Comparison of ENCODE assay signal across 8 cellular contexts in the genomic region with DNA sequence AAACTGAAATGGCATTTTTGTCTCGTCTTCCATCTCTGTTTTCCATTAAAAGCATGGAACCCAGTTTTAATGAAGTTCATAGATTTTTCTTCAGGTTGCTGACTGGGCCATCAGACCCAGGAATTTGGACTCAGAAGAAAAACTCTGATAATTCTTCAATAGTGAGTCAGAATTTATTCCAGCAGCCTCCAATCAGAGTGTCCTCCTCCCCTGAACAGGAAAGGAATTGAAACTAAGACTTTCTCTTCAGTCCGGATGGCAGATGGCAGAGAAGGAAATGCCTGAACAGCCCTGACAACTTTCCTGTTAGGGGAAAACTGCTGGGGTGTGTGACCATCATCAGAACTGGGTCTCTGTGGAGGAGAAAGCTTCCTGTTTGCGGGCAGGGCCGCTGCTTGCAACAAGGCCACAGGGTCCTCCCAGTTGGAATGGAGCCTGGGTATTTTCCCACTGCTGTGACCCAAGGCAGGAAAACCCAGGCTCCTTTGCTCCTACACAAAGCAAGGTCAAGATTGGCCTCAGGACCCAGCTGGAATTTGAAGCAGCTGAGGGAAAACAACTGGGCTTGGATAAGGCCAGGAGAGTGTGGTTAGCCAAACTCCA. TPM values are rescaled to one million over a fixed set of nuclear protein-coding genes. Genes with fewer than 3 reads are reported as not detected.
DNase-seq lines count a peak whose midpoint lies in the region; ATAC-seq, FAIRE-seq and TF ChIP-seq lines count a peak whose summit lies in the region.

No MANE protein-coding gene starts in this region.

- no peaks in the 10 kb centered on the region for H3K36me3 Mint-ChIP-seq in T-helper 2 cell treated with Interferon-gamma antibody and Interleukin-4, amounts not matched to agents 5 μg/mL and 100 μg/mL, for 36 hours (ENCODE audit: low read depth)

- H3K36me3 ChIP-seq in K562 (ENCODE audit: control insufficient read depth, insufficient read depth, low read length) (no peaks in the 10 kb centered on the region), testis (ENCODE audit: low read depth, missing control alignments) (no peaks in the 10 kb centered on the region)

- peaks cover 11% of the 10 kb centered on the region for H3K27me3 Mint-ChIP-seq in T-helper 2 cell treated with Interferon-gamma antibody and Interleukin-4, amounts not matched to agents 5 μg/mL and 100 μg/mL, for 36 hours (ENCODE audit: low read depth)

- TF ChIP-seq POLR2A in K562 (conservative IDR thresholded peaks at IDR 0.05) (no peak), testis (IDR thresholded peaks at IDR 0.05) (no peak)

- H3K27ac ChIP-seq in K562 (ENCODE audit: extremely low read depth, low read depth, low read length) (no peak overlapping the region), testis (peak overlapping the region; percentile 26 to 53)

- peaks cover 17% of the 10 kb centered on the region for H3K4me1 Mint-ChIP-seq in T-helper 2 cell treated with Interferon-gamma antibody and Interleukin-4, amounts not matched to agents 5 μg/mL and 100 μg/mL, for 36 hours (ENCODE audit: low read depth)

- no peaks in the 10 kb centered on the region for H3K9me3 Mint-ChIP-seq in T-helper 2 cell treated with Interferon-gamma antibody and Interleukin-4, amounts not matched to agents 5 μg/mL and 100 μg/mL, for 36 hours

- H3K4me3 ChIP-seq in K562 (no peak overlapping the region), testis (no peak overlapping the region)

- no peaks in the 10 kb centered on the region for H3K27me3 ChIP-seq in K562 (ENCODE audit: control insufficient read depth in 2 of 2, insufficient read depth in 2 of 2, low read length in 2 of 2)
- no peaks in the 10 kb centered on the region for H3K27me3 ChIP-seq in testis

- in situ Hi-C loops in K562 (cut with MboI), result no loop called here

- ATAC-seq in HG03571 (IDR thresholded peaks at IDR 0.05; ENCODE audit: unreplicated experiment), result peak; percentile 43
- no peak for ATAC-seq in K562
- no peak for ATAC-seq in stimulated activated naive CD8-positive, alpha-beta T cell treated with anti-CD3 and anti-CD28 coated beads, Interleukin-15, Interleukin-2, amounts not matched to agents 100 U/mL and 50 U/mL, for 24 hours
- ATAC-seq in HG03432 (IDR thresholded peaks at IDR 0.05; ENCODE audit: unreplicated experiment), result no peak

- no TSS peak for BruUV-seq in K562 (replicated peaks; lab: Mats Ljungman, UMichigan)

- no peak overlapping the region for H3K9ac ChIP-seq in K562 (ENCODE audit: insufficient read depth in 1 of 2, low read depth in 2 of 2, low read length in 2 of 2)

- no peaks in the 10 kb centered on the region for H3K79me2 ChIP-seq in K562 (ENCODE audit: control insufficient read depth, insufficient read depth, low read length)

- no peaks in the 10 kb centered on the region for H3K9me1 ChIP-seq in K562 (ENCODE audit: control insufficient read depth, insufficient read depth, low read length)

- TF ChIP-seq RAD21 in K562 (CRISPR knock-in tag; conservative IDR thresholded peaks at IDR 0.05 in 1 of 2, IDR thresholded peaks at IDR 0.05 in 1 of 2), result no peak

- TF ChIP-seq CTCF in K562 (IDR thresholded peaks at IDR 0.05 in 2 of 3, conservative IDR thresholded peaks at IDR 0.05 in 1 of 3; ENCODE audit: insufficient read depth in 2 of 3, low read depth in 1 of 3, low read length in 3 of 3) (no peak), testis (IDR thresholded peaks at IDR 0.05) (no peak)

- intact Hi-C loops in K562 (cut with micrococcal nuclease), result no loop called here
- intact Hi-C loops in testis (cut with DNase I; ENCODE audit: low total_unique reads), result no loop called here

- no peak for TF ChIP-seq EP300 in K562 (IDR thresholded peaks at IDR 0.05; ENCODE audit: low read length)

- DNase-seq in K562 (ENCODE audit: extremely low read depth in 1 of 4, low spot score in 3 of 4), result no peak
- DNase-seq in left kidney (ENCODE audit: low read depth, low spot score), result peak; percentile 64
- DNase-seq in testis, result peak; percentile 80
- DNase-seq in RKO (ENCODE audit: low spot score), result no peak
- no peak for DNase-seq in stimulated activated naive CD8-positive, alpha-beta T cell treated with anti-CD3 and anti-CD28 coated beads, Interleukin-15, Interleukin-2, amounts not matched to agents 100 U/mL and 50 U/mL, for 24 hours
- DNase-seq in T-helper 2 cell treated with Interferon-gamma antibody and Interleukin-4, amounts not matched to agents 5 μg/mL and 100 μg/mL, for 36 hours (ENCODE audit: low spot score), result no peak

- H3K4me1 ChIP-seq in K562 (replicated peaks in 1 of 2; ENCODE audit: control insufficient read depth in 2 of 2, insufficient read depth in 2 of 2, low read length in 2 of 2), result peaks cover 19 to 29% of the 10 kb centered on the region in 2 experiments; a peak in 4 of 5 replicates
- peaks cover 34% of the 10 kb centered on the region for H3K4me1 ChIP-seq in testis

- no peak overlapping the region for H3K4me2 ChIP-seq in K562 (ENCODE audit: insufficient read depth, low read length)

- H3K9me3 ChIP-seq in K562 (replicated peaks; ENCODE audit: control insufficient read depth, insufficient read depth, low read depth, low read length), result no peaks in the 10 kb centered on the region
- H3K9me3 ChIP-seq in testis, result no peaks in the 10 kb centered on the region

- CTCF ChIA-PET in K562 (lab: Yijun Ruan, JAX; ENCODE audit: low intra/inter-chr PET ratio), result no interaction called here

- no peak overlapping the region for H3K4me3 Mint-ChIP-seq in T-helper 2 cell treated with Interferon-gamma antibody and Interleukin-4, amounts not matched to agents 5 μg/mL and 100 μg/mL, for 36 hours

- H3K27ac Mint-ChIP-seq in T-helper 2 cell treated with Interferon-gamma antibody and Interleukin-4, amounts not matched to agents 5 μg/mL and 100 μg/mL, for 36 hours, result no peak overlapping the region

- POLR2A ChIA-PET in K562 (lab: Yijun Ruan, JAX), result no interaction called here

- H4K20me1 ChIP-seq in K562 (replicated peaks; ENCODE audit: control insufficient read depth, insufficient read depth, low read length), result no peaks in the 10 kb centered on the region

- FAIRE-seq in K562 (lab: Jason Lieb, UNC), result no peak

- H2AFZ ChIP-seq in K562 (ENCODE audit: low read depth, low read length), result peak overlapping the region; percentile 73

- WGBS in K562 (ENCODE audit: insufficient coverage, low coverage, missing lambda C conversion rate), result 28% methylated on average over 4 of the region's 4 CpGs
- WGBS in testis, 2 donors, result 36 to 53% methylated on average over 4 of the region's 4 CpGs

TF ChIP-seq in K562, 482 proteins besides CTCF, POLR2A, EP300 and RAD21:
- no peak for TF ChIP-seq FOXJ2 (tag; IDR thresholded peaks at IDR 0.05)
TF ChIP-seq in K562: peak in this region for 0.

RNA-seq across cellular contexts. Expression of gene CD34, which starts 20.7 kb away (rescaled TPM):
- not detected in 2 replicates for total RNA-seq in K562 (2011; cell fraction: chromatin; rRNA removed; ENCODE audit: low replicate concordance)
- total RNA-seq in K562 (2011; cell fraction: nucleolus; rRNA removed), result not detected in 2 replicates
- total RNA-seq in K562 (2011; cell fraction: nucleoplasm; rRNA removed), result not detected in 2 replicates
- total RNA-seq in K562 (2014; rRNA removed) (not detected in 2 replicates), K562 (2014; rRNA removed; fragmentation: Illumina TruSeq; extraction: Trizol) (not detected in 2 replicates), K562 (2015; rRNA removed; fragmentation: Illumina TruSeq; extraction: Trizol) (not detected in 2 replicates), K562 (2021) (0.13 TPM in 1 of 2 replicates, not detected in the other), testis (10 to 100 TPM; 28.3 to 32.5 TPM)
- polyA plus RNA-seq in K562 (2011; rRNA removed) (0.03 TPM in 1 of 2 replicates, not detected in the other), K562 (2014; fragmentation: Illumina TruSeq; extraction: Trizol) (not detected in 2 replicates), K562 (2014; fragmentation: Nextera tagmentation; extraction: Ambion mirVana) (not detected), K562 (2014; rRNA removed) (not detected in 2 replicates), testis (ENCODE audit: insufficient read depth, low read depth, low replicate concordance) (70.7 TPM)
- not detected in 2 replicates for polyA plus RNA-seq in K562 (2011; cell fraction: cytosol; rRNA removed)
- polyA plus RNA-seq in K562 (2011; cell fraction: nucleus; rRNA removed), result not detected in 2 replicates
- not detected in 2 replicates for polyA plus RNA-seq in K562 (2012)
- 0.06 TPM in 1 of 2 replicates, not detected in the other for polyA minus RNA-seq in K562 (2011; rRNA and poly(A)+ RNA removed)
- polyA minus RNA-seq in K562 (2011; cell fraction: cytosol; rRNA and poly(A)+ RNA removed), result not detected in 2 replicates
- not detected in 2 replicates for polyA minus RNA-seq in K562 (2011; cell fraction: nucleus; rRNA and poly(A)+ RNA removed)

Comparison
In these comparisons a context has a peak if more than half of its experiments do, and no peak if none do; other contexts are left out.
1. DNase-seq: peak in left kidney (single experiment) and testis (single experiment); none in K562 (0 of 4), RKO (single experiment), stimulated activated naive CD8-positive, alpha-beta T cell treated with anti-CD3 and anti-CD28 coated beads, Interleukin-15, Interleukin-2, amounts not matched to agents 100 U/mL and 50 U/mL, for 24 hours (single experiment) and T-helper 2 cell treated with Interferon-gamma antibody and Interleukin-4, amounts not matched to agents 5 μg/mL and 100 μg/mL, for 36 hours (single experiment).
2. RNA of gene CD34, which starts 20.7 kb away (total RNA-seq): 28.3 to 32.5 TPM in testis; 0.13 TPM in K562; every median in the first group is over 10 times any median in the second.